8 cellular contexts compared by ENCODE assay signal in the genomic region with DNA sequence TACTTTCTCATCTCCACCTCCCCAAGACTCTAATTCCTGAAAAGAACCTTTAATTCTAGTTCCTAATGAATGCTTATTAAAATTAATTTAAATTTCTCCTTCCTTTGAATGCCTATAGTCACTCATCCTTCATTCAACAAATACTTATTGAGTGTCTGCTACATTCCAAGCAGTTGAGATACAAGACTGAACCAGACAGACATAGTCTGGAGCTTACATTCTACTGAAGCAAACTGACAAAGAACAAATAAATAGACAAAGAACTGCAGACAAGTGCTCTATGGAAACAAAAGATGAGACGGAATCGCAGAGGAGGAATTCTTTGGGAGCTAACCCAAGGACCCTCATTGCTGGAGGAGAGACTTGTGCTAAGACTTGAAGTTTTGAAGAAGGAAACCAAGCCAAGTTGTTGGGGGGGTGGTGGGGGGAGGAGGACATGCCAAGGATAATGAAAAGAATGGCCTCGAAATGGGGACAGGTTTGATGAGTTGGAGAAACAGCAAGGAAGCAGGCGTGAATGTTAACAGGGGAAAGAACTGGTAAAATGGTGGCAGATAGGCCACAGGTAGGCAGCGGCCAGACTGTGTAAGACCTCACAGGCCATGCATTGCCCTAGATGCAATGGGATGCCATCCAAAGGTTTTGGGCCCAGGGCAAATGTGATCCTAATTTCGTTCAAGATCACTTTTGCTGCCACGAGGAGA. TPM values are rescaled to one million over a fixed set of nuclear protein-coding genes. Genes with fewer than 3 reads are reported as not detected.
A peak's percentile ranks its signal among the peaks of the same experiment; 100 is the strongest.
DNase-seq lines count a peak whose midpoint lies in the region; ATAC-seq and TF ChIP-seq lines count a peak whose summit lies in the region.

No MANE protein-coding gene starts in this region.

- H3K4me1 ChIP-seq in CD4-positive, alpha-beta memory T cell (ENCODE audit: insufficient read depth, low read length), result peaks cover 16% of the 10 kb centered on the region
- H3K4me1 ChIP-seq in colonic mucosa (peaks cover 4% of the 10 kb centered on the region), mucosa of stomach (ENCODE audit: control insufficient read depth, insufficient read depth, low read length) (peaks cover 9% of the 10 kb centered on the region)

- peaks cover 14 to 41% of the 10 kb centered on the region in 2 donors for H3K36me3 Mint-ChIP-seq in CD4-positive, alpha-beta memory T cell

- intact Hi-C loops in CD4-positive, alpha-beta memory T cell (cut with micrococcal nuclease), result no loop called here
- intact Hi-C loops in colonic mucosa (cut with DNase I), result no loop called here

- H3K27ac Mint-ChIP-seq in CD4-positive, alpha-beta memory T cell, result peak overlapping the region; percentile 91 to 100 (median 99)

- H3K27me3 Mint-ChIP-seq in CD4-positive, alpha-beta memory T cell, result no peaks in the 10 kb centered on the region

- peak overlapping the region; percentile 61 to 96 for H3K4me3 ChIP-seq in CD4-positive, alpha-beta memory T cell (ENCODE audit: low read length in 2 of 2)
- H3K4me3 ChIP-seq in MG63 (peak overlapping the region; percentile 79), colonic mucosa (peak overlapping the region; percentile 96), mucosa of stomach (ENCODE audit: low read length) (peak overlapping the region; percentile 62)

- H3K9me3 Mint-ChIP-seq in CD4-positive, alpha-beta memory T cell, result peaks cover 0 to 2% (median 0%) of the 10 kb centered on the region in 8 donors

- H3K4me1 Mint-ChIP-seq in CD4-positive, alpha-beta memory T cell, result peaks cover 20 to 48% (median 36%) of the 10 kb centered on the region in 4 donors

- no peaks in the 10 kb centered on the region for H3K27me3 ChIP-seq in CD4-positive, alpha-beta memory T cell (ENCODE audit: insufficient read depth, low read length)
- H3K27me3 ChIP-seq in MG63 (no peaks in the 10 kb centered on the region), colonic mucosa (no peaks in the 10 kb centered on the region), mucosa of stomach (ENCODE audit: control insufficient read depth, insufficient read depth, low read length) (no peaks in the 10 kb centered on the region)

- no peak for ATAC-seq in HG03521 (IDR thresholded peaks at IDR 0.05; ENCODE audit: unreplicated experiment)
- ATAC-seq in GM21576 (IDR thresholded peaks at IDR 0.05; ENCODE audit: unreplicated experiment), result no peak

- H3K36me3 ChIP-seq in CD4-positive, alpha-beta memory T cell (ENCODE audit: insufficient read depth, low read length), result peaks cover 20% of the 10 kb centered on the region
- H3K36me3 ChIP-seq in MG63 (peaks cover 29% of the 10 kb centered on the region), colonic mucosa (no peaks in the 10 kb centered on the region), mucosa of stomach (ENCODE audit: control insufficient read depth, insufficient read depth, low read length) (peaks cover 6% of the 10 kb centered on the region)

- CTCF ChIA-PET in CD4-positive, alpha-beta memory T cell (lab: Charles Lee; ENCODE audit: partially characterized antibody), result interaction anchor here (0.7 to 5.4 kb wide), 8 partner anchors 8 to 153 kb away, joined by 3 to 32 read pairs (median 4); partner anchors contain the start of genes HSP90B1 and TDG

- DNase-seq in CD4-positive, alpha-beta memory T cell, result no peak
- DNase-seq in MG63 (no peak), colonic mucosa (peak; percentile 27), NCI-H2227 treated with DMSO at 0.1 percent for 48 hours (lab: John Stamatoyannopoulos, UW) (no peak), NCI-H524 (lab: John Stamatoyannopoulos, UW) (no peak)

- H3K9ac ChIP-seq in colonic mucosa (ENCODE audit: low read depth in 2 of 2, low read length in 2 of 2) (peak overlapping the region; percentile 85 to 88), mucosa of stomach (ENCODE audit: low read length) (peak overlapping the region; percentile 84)

- TF ChIP-seq CTCF in colonic mucosa (IDR thresholded peaks at IDR 0.05), result no peak

- no peaks in the 10 kb centered on the region for H3K9me3 ChIP-seq in CD4-positive, alpha-beta memory T cell (ENCODE audit: control insufficient read depth in 1 of 2, low read length in 2 of 2)
- H3K9me3 ChIP-seq in MG63 (no peaks in the 10 kb centered on the region), colonic mucosa (no peaks in the 10 kb centered on the region), mucosa of stomach (ENCODE audit: control insufficient read depth, low read length) (no peaks in the 10 kb centered on the region)

- peak overlapping the region; percentile 97 to 100 (median 98) for H3K4me3 Mint-ChIP-seq in CD4-positive, alpha-beta memory T cell

- POLR2A ChIA-PET in CD4-positive, alpha-beta memory T cell (lab: Charles Lee; ENCODE audit: partially characterized antibody), result interaction anchor here (1.0 to 5.9 kb wide), 10 partner anchors 8 to 182 kb away, joined by 3 to 210 read pairs (median 8); partner anchors contain the start of genes HSP90B1, NFYB and TDG

- peak overlapping the region; percentile 75 for H3K27ac ChIP-seq in CD4-positive, alpha-beta memory T cell (ENCODE audit: low read depth, low read length)
- peak overlapping the region; percentile 91 for H3K27ac ChIP-seq in colonic mucosa

RNA-seq across cellular contexts. Expression of gene TDG, which starts 9.7 kb away (rescaled TPM):
- 10 to 100 TPM; 35.1 to 38.3 TPM for total RNA-seq in CD4-positive, alpha-beta memory T cell
- 10 to 100 TPM; 12.9 to 19.3 TPM for polyA plus RNA-seq in CD4-positive, alpha-beta memory T cell
- 24.6 and 42.0 TPM in 2 replicates for total RNA-seq in MG63 (2014; rRNA removed; shearing (Covaris generic); ENCODE audit: low replicate concordance)
- total RNA-seq in colonic mucosa, result 10 to 100 TPM; 24.0 to 29.9 TPM

RNA-seq across cellular contexts. Expression of gene HSP90B1, which starts 25.8 kb away (rescaled TPM):
- 100 to 1,000 TPM; 515 to 534 TPM for total RNA-seq in CD4-positive, alpha-beta memory T cell
- 100 to 1,000 TPM; 199 to 253 TPM for polyA plus RNA-seq in CD4-positive, alpha-beta memory T cell
- 364 and 534 TPM in 2 replicates for total RNA-seq in MG63 (2014; rRNA removed; shearing (Covaris generic); ENCODE audit: low replicate concordance)
- 1,000 to 10,000 TPM in 1 of 2 donors, 100 to 1,000 TPM in 1; 662 to 1,207 TPM for total RNA-seq in colonic mucosa
